Comparison of ENCODE assay signal across 25 cellular contexts in genomic region chr9:97316904-97317303, GRCh38.
"Had no signal": no experiment of that assay in that cellular context is flagged by ENCODE, and none has a peak within 500 bp of the region (broad histone marks: within the 10 kb centered on the region; RNA-seq: fewer than 3 reads in every experiment).

No MANE protein-coding gene starts in this region.

- DNase-seq: activated CD4-positive, alpha-beta memory T cell treated with anti-CD3 and anti-CD28 coated beads, Interleukin-2, amount 10 ng/mL, durations not matched to agents 7 days and 5 days; activated CD4-positive, alpha-beta T cell treated with anti-CD3 and anti-CD28 coated beads, Interleukin-2, amount 50 U/mL, for 1 hour; activated CD4-positive, CD25-positive, alpha-beta regulatory T cell; activated gamma-delta T cell; activated naive CD4-positive, alpha-beta T cell treated with anti-CD3 and anti-CD28 coated beads for 36 hours; activated T-cell treated with anti-CD3 and anti-CD28 coated beads for 4 hours; activated T-cell treated with anti-CD3 and anti-CD28 coated beads, Interleukin-2, amount 50 U/mL, for 48 hours; amygdala; Kasumi-1; KBM-7; NCI-H146; NCI-H1930; NCI-H2171; NCI-H2227 treated with DMSO at 0.1 percent for 48 hours; NCI-H446 treated with DMSO at 0.1 percent for 48 hours; NCI-H526; NCI-H82; PC-3; SHP77; T-helper 2 cell; T1000 had no signal

- H3K9me3 Mint-ChIP-seq: activated CD4-positive, alpha-beta memory T cell treated with anti-CD3 and anti-CD28 coated beads, Interleukin-2, amount 10 ng/mL, durations not matched to agents 7 days and 5 days; activated naive CD4-positive, alpha-beta T cell treated with anti-CD3 and anti-CD28 coated beads for 36 hours; activated T-helper 17 cell treated with anti-CD3 and anti-CD28 coated beads, Interleukin-2, amount 50 U/mL, for 72 hours; brain; central memory CD8-positive, alpha-beta T cell had no signal

- H3K4me3 Mint-ChIP-seq: activated CD4-positive, alpha-beta memory T cell treated with anti-CD3 and anti-CD28 coated beads, Interleukin-2, amount 10 ng/mL, durations not matched to agents 7 days and 5 days; activated naive CD4-positive, alpha-beta T cell treated with anti-CD3 and anti-CD28 coated beads for 36 hours; activated naive CD8-positive, alpha-beta T cell; activated T-helper 17 cell treated with anti-CD3 and anti-CD28 coated beads, Interleukin-2, amount 50 U/mL, for 72 hours; brain; central memory CD8-positive, alpha-beta T cell had no signal

- H3K4me1 Mint-ChIP-seq: brain had no signal

- H3K27me3 Mint-ChIP-seq: activated CD4-positive, alpha-beta memory T cell treated with anti-CD3 and anti-CD28 coated beads, Interleukin-2, amount 10 ng/mL, durations not matched to agents 7 days and 5 days; activated naive CD8-positive, alpha-beta T cell; activated T-helper 17 cell treated with anti-CD3 and anti-CD28 coated beads, Interleukin-2, amount 50 U/mL, for 72 hours; central memory CD8-positive, alpha-beta T cell had no signal

- ATAC-seq: activated T-helper 17 cell treated with anti-CD3 and anti-CD28 coated beads, Interleukin-2, amount 50 U/mL, for 72 hours; PC-3 had no signal

- H3K27ac Mint-ChIP-seq: activated CD4-positive, alpha-beta memory T cell treated with anti-CD3 and anti-CD28 coated beads, Interleukin-2, amount 10 ng/mL, durations not matched to agents 7 days and 5 days; activated naive CD4-positive, alpha-beta T cell treated with anti-CD3 and anti-CD28 coated beads for 36 hours; activated naive CD8-positive, alpha-beta T cell; activated T-helper 17 cell treated with anti-CD3 and anti-CD28 coated beads, Interleukin-2, amount 50 U/mL, for 72 hours; brain had no signal
